In the genomic region with DNA sequence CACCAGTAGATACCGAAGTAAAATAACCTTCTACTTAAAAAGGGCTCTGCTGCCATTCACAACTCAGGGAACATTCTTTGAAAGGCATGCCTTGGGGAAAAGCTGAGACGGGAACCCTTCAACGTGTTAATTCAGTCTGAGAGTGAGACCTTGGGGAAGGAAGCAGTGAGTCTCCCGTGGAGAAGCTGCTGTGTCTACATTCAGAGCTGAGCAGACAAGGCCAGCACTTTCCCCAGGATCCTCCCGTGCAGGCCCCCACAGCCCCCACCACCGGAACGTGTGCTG, we compare ENCODE assay signal across 1 cellular context.
TF ChIP-seq lines count a peak whose summit lies in the region.

No MANE protein-coding gene starts in this region.

TF ChIP-seq in GM23338, 12 proteins besides CTCF, POLR2A, EP300 and RAD21 (continued from another document):
- TF ChIP-seq, protein P1, sequence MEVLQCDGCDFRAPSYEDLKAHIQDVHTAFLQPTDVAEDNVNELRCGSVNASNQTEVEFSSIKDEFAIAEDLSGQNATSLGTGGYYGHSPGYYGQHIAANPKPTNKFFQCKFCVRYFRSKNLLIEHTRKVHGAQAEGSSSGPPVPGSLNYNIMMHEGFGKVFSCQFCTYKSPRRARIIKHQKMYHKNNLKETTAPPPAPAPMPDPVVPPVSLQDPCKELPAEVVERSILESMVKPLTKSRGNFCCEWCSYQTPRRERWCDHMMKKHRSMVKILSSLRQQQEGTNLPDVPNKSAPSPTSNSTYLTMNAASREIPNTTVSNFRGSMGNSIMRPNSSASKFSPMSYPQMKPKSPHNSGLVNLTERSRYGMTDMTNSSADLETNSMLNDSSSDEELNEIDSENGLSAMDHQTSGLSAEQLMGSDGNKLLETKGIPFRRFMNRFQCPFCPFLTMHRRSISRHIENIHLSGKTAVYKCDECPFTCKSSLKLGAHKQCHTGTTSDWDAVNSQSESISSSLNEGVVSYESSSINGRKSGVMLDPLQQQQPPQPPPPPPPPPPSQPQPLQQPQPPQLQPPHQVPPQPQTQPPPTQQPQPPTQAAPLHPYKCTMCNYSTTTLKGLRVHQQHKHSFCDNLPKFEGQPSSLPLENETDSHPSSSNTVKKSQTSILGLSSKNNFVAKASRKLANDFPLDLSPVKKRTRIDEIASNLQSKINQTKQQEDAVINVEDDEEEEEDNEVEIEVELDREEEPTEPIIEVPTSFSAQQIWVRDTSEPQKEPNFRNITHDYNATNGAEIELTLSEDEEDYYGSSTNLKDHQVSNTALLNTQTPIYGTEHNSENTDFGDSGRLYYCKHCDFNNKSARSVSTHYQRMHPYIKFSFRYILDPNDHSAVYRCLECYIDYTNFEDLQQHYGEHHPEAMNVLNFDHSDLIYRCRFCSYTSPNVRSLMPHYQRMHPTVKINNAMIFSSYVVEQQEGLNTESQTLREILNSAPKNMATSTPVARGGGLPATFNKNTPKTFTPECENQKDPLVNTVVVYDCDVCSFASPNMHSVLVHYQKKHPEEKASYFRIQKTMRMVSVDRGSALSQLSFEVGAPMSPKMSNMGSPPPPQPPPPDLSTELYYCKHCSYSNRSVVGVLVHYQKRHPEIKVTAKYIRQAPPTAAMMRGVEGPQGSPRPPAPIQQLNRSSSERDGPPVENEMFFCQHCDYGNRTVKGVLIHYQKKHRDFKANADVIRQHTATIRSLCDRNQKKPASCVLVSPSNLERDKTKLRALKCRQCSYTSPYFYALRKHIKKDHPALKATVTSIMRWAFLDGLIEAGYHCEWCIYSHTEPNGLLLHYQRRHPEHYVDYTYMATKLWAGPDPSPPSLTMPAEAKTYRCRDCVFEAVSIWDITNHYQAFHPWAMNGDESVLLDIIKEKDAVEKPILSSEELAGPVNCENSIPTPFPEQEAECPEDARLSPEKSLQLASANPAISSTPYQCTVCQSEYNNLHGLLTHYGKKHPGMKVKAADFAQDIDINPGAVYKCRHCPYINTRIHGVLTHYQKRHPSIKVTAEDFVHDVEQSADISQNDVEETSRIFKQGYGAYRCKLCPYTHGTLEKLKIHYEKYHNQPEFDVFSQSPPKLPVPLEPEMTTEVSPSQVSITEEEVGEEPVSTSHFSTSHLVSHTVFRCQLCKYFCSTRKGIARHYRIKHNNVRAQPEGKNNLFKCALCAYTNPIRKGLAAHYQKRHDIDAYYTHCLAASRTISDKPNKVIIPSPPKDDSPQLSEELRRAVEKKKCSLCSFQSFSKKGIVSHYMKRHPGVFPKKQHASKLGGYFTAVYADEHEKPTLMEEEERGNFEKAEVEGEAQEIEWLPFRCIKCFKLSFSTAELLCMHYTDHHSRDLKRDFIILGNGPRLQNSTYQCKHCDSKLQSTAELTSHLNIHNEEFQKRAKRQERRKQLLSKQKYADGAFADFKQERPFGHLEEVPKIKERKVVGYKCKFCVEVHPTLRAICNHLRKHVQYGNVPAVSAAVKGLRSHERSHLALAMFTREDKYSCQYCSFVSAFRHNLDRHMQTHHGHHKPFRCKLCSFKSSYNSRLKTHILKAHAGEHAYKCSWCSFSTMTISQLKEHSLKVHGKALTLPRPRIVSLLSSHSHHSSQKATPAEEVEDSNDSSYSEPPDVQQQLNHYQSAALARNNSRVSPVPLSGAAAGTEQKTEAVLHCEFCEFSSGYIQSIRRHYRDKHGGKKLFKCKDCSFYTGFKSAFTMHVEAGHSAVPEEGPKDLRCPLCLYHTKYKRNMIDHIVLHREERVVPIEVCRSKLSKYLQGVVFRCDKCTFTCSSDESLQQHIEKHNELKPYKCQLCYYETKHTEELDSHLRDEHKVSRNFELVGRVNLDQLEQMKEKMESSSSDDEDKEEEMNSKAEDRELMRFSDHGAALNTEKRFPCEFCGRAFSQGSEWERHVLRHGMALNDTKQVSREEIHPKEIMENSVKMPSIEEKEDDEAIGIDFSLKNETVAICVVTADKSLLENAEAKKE (CRISPR knock-in tag; IDR thresholded peaks at IDR 0.05) = no peak
- TF ChIP-seq ZNF114 (CRISPR knock-in tag; IDR thresholded peaks at IDR 0.05) (no peak), POLR2AphosphoS5 (IDR thresholded peaks at IDR 0.05; ENCODE audit: low read depth) (no peak), ZNF331 (CRISPR knock-in tag; IDR thresholded peaks at IDR 0.05; ENCODE audit: low read depth) (no peak), NANOG (IDR thresholded peaks at IDR 0.05; ENCODE audit: borderline replicate concordance) (no peak), JUNB (IDR thresholded peaks at IDR 0.05; ENCODE audit: unreplicated experiment) (no peak)
